Comparison of ENCODE assay signal across 1 cellular context in the genomic region with DNA sequence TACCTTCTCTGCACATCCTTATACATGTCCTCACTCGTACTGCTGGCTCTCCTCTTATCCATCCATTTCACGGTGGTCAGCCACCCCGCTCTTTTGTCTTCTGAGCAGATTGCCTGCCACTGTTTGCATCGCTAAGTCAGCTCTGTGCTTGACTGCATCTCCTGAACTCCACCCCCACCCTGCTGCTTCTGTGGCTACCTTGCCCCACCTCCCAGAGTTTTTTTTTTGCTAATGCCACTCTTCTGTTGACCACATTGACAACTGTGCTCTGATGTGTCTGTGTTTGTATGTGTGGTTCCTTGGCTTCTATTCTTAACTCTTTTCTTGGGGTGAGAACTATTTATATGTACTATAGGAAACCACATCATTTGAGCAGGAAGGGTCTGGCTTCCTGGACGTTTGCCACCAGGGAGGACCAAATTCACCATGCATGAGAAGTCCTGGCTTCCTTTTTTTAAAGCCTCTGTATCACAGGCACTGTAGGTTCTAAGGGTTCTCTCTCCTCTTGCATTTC.
TF ChIP-seq lines count a peak whose summit lies in the region.

No MANE protein-coding gene starts in this region.

TF ChIP-seq in HepG2, 621 proteins besides CTCF, POLR2A, EP300 and RAD21 (continued from another document):
- TF ChIP-seq, protein P1, sequence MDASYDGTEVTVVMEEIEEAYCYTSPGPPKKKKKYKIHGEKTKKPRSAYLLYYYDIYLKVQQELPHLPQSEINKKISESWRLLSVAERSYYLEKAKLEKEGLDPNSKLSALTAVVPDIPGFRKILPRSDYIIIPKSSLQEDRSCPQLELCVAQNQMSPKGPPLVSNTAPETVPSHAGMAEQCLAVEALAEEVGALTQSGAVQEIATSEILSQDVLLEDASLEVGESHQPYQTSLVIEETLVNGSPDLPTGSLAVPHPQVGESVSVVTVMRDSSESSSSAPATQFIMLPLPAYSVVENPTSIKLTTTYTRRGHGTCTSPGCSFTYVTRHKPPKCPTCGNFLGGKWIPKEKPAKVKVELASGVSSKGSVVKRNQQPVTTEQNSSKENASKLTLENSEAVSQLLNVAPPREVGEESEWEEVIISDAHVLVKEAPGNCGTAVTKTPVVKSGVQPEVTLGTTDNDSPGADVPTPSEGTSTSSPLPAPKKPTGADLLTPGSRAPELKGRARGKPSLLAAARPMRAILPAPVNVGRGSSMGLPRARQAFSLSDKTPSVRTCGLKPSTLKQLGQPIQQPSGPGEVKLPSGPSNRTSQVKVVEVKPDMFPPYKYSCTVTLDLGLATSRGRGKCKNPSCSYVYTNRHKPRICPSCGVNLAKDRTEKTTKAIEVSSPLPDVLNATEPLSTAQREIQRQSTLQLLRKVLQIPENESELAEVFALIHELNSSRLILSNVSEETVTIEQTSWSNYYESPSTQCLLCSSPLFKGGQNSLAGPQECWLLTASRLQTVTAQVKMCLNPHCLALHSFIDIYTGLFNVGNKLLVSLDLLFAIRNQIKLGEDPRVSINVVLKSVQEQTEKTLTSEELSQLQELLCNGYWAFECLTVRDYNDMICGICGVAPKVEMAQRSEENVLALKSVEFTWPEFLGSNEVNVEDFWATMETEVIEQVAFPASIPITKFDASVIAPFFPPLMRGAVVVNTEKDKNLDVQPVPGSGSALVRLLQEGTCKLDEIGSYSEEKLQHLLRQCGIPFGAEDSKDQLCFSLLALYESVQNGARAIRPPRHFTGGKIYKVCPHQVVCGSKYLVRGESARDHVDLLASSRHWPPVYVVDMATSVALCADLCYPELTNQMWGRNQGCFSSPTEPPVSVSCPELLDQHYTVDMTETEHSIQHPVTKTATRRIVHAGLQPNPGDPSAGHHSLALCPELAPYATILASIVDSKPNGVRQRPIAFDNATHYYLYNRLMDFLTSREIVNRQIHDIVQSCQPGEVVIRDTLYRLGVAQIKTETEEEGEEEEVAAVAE (CRISPR knock-in tag; IDR thresholded peaks at IDR 0.05; ENCODE audit: borderline replicate concordance) = no peak
- TF ChIP-seq ESRRA (CRISPR knock-in tag; IDR thresholded peaks at IDR 0.05; ENCODE audit: low read depth) (no peak), NFE2L2 (IDR thresholded peaks at IDR 0.05; ENCODE audit: low read length) (no peak)
